In genomic region chr6:143984670-143985069, GRCh38 we compare ENCODE assay signal across 6 cellular contexts.
"Had no signal": no experiment of that assay in that cellular context is flagged by ENCODE, and none has a peak within 500 bp of the region (broad histone marks: within the 10 kb centered on the region; RNA-seq: fewer than 3 reads in every experiment).

No MANE protein-coding gene starts in this region.

- DNase-seq: GM23248, GOT3, H7, HCEC 1CT, IMR-90 had no signal

- H3K27ac ChIP-seq: GM23248 had no signal

- ATAC-seq: K562 had no signal

- H3K4me3 ChIP-seq: GM23248, K562 had no signal
